Comparison of ENCODE assay signal across 18 cellular contexts in the genomic region with DNA sequence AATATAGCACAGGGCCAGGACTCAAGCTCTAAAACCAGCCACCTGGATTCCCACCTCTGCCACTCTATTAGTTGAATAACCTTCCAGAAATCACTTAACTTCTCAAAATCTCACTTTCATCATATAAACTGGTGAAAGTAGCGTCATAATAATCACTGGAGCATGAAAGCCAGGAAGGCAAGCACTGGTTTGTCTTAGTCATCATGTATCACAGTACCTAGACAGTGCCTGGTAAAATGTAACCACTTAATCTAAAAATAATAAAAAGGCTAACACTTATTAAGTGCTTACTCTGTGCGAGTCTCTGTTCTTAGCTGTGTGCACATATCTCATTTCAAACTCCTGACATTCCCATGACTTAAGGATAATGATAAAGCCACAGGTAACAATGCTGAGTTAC.
DNase-seq lines count a peak whose midpoint lies in the region; ATAC-seq and FAIRE-seq lines count a peak whose summit lies in the region.
"Had no signal": no experiment of that assay in that cellular context is flagged by ENCODE, and none has a peak within 500 bp of the region (broad histone marks: within the 10 kb centered on the region; RNA-seq: fewer than 3 reads in every experiment).

No MANE protein-coding gene starts in this region.

- DNase-seq in DMS53 (lab: John Stamatoyannopoulos, UW) (peak; percentile 28), HK-2 (ENCODE audit: unreplicated experiment) (peak; percentile 6), activated gamma-delta T cell treated with Interleukin-2 at 50 U/mL for 16 hours (no peak), cardiac septum (ENCODE audit: low spot score) (no peak), SW480 (ENCODE audit: low spot score) (no peak)
- DNase-seq: CD8-positive, alpha-beta T cell; H9; KBM-7; NCI-H1092; NCI-H187; NCI-H345; NCI-H526 treated with DMSO at 0.1 percent for 48 hours; NK-92 treated with Interleukin-12 subunit alpha and Interleukin-12 subunit beta, amount 100 ng/mL, for 24 hours; T-helper 1 cell had no signal

- FAIRE-seq in islet of Langerhans (lab: Jason Lieb, UNC), result peak; percentile 56
- FAIRE-seq: GM12891 had no signal

- ATAC-seq in GM18519 (IDR thresholded peaks at IDR 0.05; ENCODE audit: low FRiP score, unreplicated experiment) (peak; percentile 62), HG02588 (IDR thresholded peaks at IDR 0.05; ENCODE audit: unreplicated experiment) (no peak)
- ATAC-seq: CD8-positive, alpha-beta T cell had no signal

- intact Hi-C loops in cardiac septum (cut with DNase I), result no loop called here

Comparison
In these comparisons a context has a peak if more than half of its experiments do, and no peak if none do; other contexts are left out.
1. DNase-seq: peak in DMS53 (single experiment) and HK-2 (single experiment); none in activated gamma-delta T cell treated with Interleukin-2 at 50 U/mL for 16 hours (single experiment), cardiac septum (single experiment) and SW480 (single experiment).